ENCODE assay signal across 2 cellular contexts in genomic region chr12:6615802-6616201, GRCh38.
TF ChIP-seq lines count a peak whose summit lies in the region.

No MANE protein-coding gene starts in this region.

TF ChIP-seq in HCT116, 20 proteins besides CTCF, POLR2A, EP300 and RAD21:
- TF ChIP-seq SRF (IDR thresholded peaks at IDR 0.05; ENCODE audit: low read depth), result no peak

TF ChIP-seq in K562, 482 proteins besides CTCF, POLR2A, EP300 and RAD21:
- TF ChIP-seq MAFG (tag; conservative IDR thresholded peaks at IDR 0.05) (0 out of 2 replicates have a peak, but pooled peaks have one; percentile 15), ZNF134 (CRISPR knock-in tag; conservative IDR thresholded peaks at IDR 0.05) (no peak), SRSF9 (IDR thresholded peaks at IDR 0.05; ENCODE audit: borderline replicate concordance, low read depth, low read length) (no peak), ZNF586 (CRISPR knock-in tag; conservative IDR thresholded peaks at IDR 0.05) (no peak), NELFE (IDR thresholded peaks at IDR 0.05; ENCODE audit: insufficient read depth, insufficient read length) (no peak), MAFF (IDR thresholded peaks at IDR 0.05; ENCODE audit: low read length) (no peak), ILF3 (IDR thresholded peaks at IDR 0.05; ENCODE audit: borderline replicate concordance) (no peak), HNRNPUL1 (IDR thresholded peaks at IDR 0.05; ENCODE audit: low read length) (no peak), BHLHE40 (IDR thresholded peaks at IDR 0.05; ENCODE audit: low read length) (no peak), NFE2 (IDR thresholded peaks at IDR 0.05; ENCODE audit: low read depth) (peak; percentile 76), HNRNPK (IDR thresholded peaks at IDR 0.05; ENCODE audit: low read depth, low read length, poor library complexity, severe bottlenecking) (no peak), C11orf30 (IDR thresholded peaks at IDR 0.05; ENCODE audit: low read depth) (peak; percentile 61), ZNF316 (IDR thresholded peaks at IDR 0.05) (peak; percentile 33; the same call in 1 of the 2 replicates), JUND (IDR thresholded peaks at IDR 0.05; ENCODE audit: borderline replicate concordance, low read depth, low read length) (no peak), JUND (tag; IDR thresholded peaks at IDR 0.05; ENCODE audit: borderline replicate concordance, low read depth, low read length) (no peak), ZBTB11 (CRISPR knock-in tag; IDR thresholded peaks at IDR 0.05) (no peak), TAL1 (IDR thresholded peaks at IDR 0.05) (no peak), SMARCA4 (IDR thresholded peaks at IDR 0.05) (no peak), ZNF3 (CRISPR knock-in tag; IDR thresholded peaks at IDR 0.05) (no peak), MIER1 (IDR thresholded peaks at IDR 0.05; ENCODE audit: low read depth) (no peak), ERF (CRISPR knock-in tag; IDR thresholded peaks at IDR 0.05) (no peak), GATAD2B (IDR thresholded peaks at IDR 0.05; ENCODE audit: borderline replicate concordance) (no peak), MNT (conservative IDR thresholded peaks at IDR 0.05) (no peak), TCF3 (CRISPR knock-in tag; IDR thresholded peaks at IDR 0.05) (no peak), SPI1 (IDR thresholded peaks at IDR 0.05; ENCODE audit: borderline replicate concordance, low read depth, low read length) (no peak), ZNF583 (CRISPR knock-in tag; IDR thresholded peaks at IDR 0.05) (no peak)
- TF ChIP-seq, protein P1, sequence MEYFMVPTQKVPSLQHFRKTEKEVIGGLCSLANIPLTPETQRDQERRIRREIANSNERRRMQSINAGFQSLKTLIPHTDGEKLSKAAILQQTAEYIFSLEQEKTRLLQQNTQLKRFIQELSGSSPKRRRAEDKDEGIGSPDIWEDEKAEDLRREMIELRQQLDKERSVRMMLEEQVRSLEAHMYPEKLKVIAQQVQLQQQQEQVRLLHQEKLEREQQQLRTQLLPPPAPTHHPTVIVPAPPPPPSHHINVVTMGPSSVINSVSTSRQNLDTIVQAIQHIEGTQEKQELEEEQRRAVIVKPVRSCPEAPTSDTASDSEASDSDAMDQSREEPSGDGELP (CRISPR knock-in tag; IDR thresholded peaks at IDR 0.05; ENCODE audit: borderline replicate concordance), result no peak
- TF ChIP-seq, protein P2, sequence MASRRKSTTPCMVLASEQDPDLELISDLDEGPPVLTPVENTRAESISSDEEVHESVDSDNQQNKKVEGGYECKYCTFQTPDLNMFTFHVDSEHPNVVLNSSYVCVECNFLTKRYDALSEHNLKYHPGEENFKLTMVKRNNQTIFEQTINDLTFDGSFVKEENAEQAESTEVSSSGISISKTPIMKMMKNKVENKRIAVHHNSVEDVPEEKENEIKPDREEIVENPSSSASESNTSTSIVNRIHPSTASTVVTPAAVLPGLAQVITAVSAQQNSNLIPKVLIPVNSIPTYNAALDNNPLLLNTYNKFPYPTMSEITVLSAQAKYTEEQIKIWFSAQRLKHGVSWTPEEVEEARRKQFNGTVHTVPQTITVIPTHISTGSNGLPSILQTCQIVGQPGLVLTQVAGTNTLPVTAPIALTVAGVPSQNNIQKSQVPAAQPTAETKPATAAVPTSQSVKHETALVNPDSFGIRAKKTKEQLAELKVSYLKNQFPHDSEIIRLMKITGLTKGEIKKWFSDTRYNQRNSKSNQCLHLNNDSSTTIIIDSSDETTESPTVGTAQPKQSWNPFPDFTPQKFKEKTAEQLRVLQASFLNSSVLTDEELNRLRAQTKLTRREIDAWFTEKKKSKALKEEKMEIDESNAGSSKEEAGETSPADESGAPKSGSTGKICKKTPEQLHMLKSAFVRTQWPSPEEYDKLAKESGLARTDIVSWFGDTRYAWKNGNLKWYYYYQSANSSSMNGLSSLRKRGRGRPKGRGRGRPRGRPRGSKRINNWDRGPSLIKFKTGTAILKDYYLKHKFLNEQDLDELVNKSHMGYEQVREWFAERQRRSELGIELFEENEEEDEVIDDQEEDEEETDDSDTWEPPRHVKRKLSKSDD (conservative IDR thresholded peaks at IDR 0.05; ENCODE audit: low read length), result no peak
- TF ChIP-seq, protein P3, sequence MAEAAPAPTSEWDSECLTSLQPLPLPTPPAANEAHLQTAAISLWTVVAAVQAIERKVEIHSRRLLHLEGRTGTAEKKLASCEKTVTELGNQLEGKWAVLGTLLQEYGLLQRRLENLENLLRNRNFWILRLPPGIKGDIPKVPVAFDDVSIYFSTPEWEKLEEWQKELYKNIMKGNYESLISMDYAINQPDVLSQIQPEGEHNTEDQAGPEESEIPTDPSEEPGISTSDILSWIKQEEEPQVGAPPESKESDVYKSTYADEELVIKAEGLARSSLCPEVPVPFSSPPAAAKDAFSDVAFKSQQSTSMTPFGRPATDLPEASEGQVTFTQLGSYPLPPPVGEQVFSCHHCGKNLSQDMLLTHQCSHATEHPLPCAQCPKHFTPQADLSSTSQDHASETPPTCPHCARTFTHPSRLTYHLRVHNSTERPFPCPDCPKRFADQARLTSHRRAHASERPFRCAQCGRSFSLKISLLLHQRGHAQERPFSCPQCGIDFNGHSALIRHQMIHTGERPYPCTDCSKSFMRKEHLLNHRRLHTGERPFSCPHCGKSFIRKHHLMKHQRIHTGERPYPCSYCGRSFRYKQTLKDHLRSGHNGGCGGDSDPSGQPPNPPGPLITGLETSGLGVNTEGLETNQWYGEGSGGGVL (CRISPR knock-in tag; IDR thresholded peaks at IDR 0.05), result no peak
